ENCODE assay signal across 17 cellular contexts in genomic region chr4:12884846-12885796, GRCh38.
"Had no signal": no experiment of that assay in that cellular context is flagged by ENCODE, and none has a peak within 500 bp of the region (broad histone marks: within the 10 kb centered on the region; RNA-seq: fewer than 3 reads in every experiment).

No MANE protein-coding gene starts in this region.

- H3K9me3 Mint-ChIP-seq: nephron had no signal

- H3K4me1 ChIP-seq: psoas muscle, spleen, testis had no signal

- H3K36me3 Mint-ChIP-seq: memory B cell had no signal

- H3K9me3 ChIP-seq: psoas muscle, stomach, testis had no signal

- H3K36me3 ChIP-seq: cardiac muscle cell, spleen, stomach had no signal

- H3K27ac ChIP-seq: cardiac muscle cell, dorsolateral prefrontal cortex, psoas muscle, spleen, stomach, testis had no signal

- H3K4me1 Mint-ChIP-seq: memory B cell had no signal

- DNase-seq: activated CD4-positive, alpha-beta T cell treated with anti-CD3 and anti-CD28 coated beads for 4 hours; activated CD8-positive, alpha-beta T cell treated with anti-CD3 and anti-CD28 coated beads for 36 hours; activated effector memory CD4-positive, alpha-beta T cell treated with Interleukin-2 at 50 U/mL for 16 hours; activated T-cell treated with anti-CD3 and anti-CD28 coated beads, Interleukin-2, amount 50 U/mL, for 4 hours; dorsolateral prefrontal cortex; left ventricle myocardium superior; psoas muscle; spleen; stimulated activated CD4-positive, alpha-beta T cell treated with anti-CD3 and anti-CD28 coated beads, Interleukin-1b, Interleukin-23, amount 100 ng/mL, for 48 hours; stomach; testis had no signal

- ATAC-seq: activated CD8-positive, alpha-beta T cell treated with anti-CD3 and anti-CD28 coated beads for 36 hours; activated naive CD4-positive, alpha-beta T cell treated with anti-CD3 and anti-CD28 coated beads, Interleukin-2, amount 50 U/mL, for 72 hours; activated T-cell treated with anti-CD3 and anti-CD28 coated beads, Interleukin-2, amount 50 U/mL, for 4 hours; left ventricle myocardium superior; psoas muscle; sciatic nerve had no signal

- H3K4me3 Mint-ChIP-seq: activated CD8-positive, alpha-beta T cell treated with anti-CD3 and anti-CD28 coated beads for 36 hours; activated T-cell treated with anti-CD3 and anti-CD28 coated beads, Interleukin-2, amount 50 U/mL, for 4 hours; memory B cell; nephron; T-helper 1 cell treated with Interleukin-12 subunit alpha and Interleukin-12 subunit beta and Interleukin-4 antibody, amounts not matched to agents 30 μg/mL and 1 μg/mL, for 36 hours had no signal

- H3K27ac Mint-ChIP-seq: activated CD8-positive, alpha-beta T cell treated with anti-CD3 and anti-CD28 coated beads for 36 hours; activated naive CD4-positive, alpha-beta T cell treated with anti-CD3 and anti-CD28 coated beads, Interleukin-2, amount 50 U/mL, for 72 hours; memory B cell; T-helper 1 cell treated with Interleukin-12 subunit alpha and Interleukin-12 subunit beta and Interleukin-4 antibody, amounts not matched to agents 30 μg/mL and 1 μg/mL, for 36 hours had no signal

- H3K27me3 ChIP-seq: cardiac muscle cell, dorsolateral prefrontal cortex, spleen, stomach, testis had no signal

- H3K27me3 Mint-ChIP-seq: activated CD8-positive, alpha-beta T cell treated with anti-CD3 and anti-CD28 coated beads for 36 hours; memory B cell had no signal

- H3K4me3 ChIP-seq: cardiac muscle cell, dorsolateral prefrontal cortex, psoas muscle, spleen, stomach, testis had no signal
